8 cellular contexts compared by ENCODE assay signal in the genomic region with DNA sequence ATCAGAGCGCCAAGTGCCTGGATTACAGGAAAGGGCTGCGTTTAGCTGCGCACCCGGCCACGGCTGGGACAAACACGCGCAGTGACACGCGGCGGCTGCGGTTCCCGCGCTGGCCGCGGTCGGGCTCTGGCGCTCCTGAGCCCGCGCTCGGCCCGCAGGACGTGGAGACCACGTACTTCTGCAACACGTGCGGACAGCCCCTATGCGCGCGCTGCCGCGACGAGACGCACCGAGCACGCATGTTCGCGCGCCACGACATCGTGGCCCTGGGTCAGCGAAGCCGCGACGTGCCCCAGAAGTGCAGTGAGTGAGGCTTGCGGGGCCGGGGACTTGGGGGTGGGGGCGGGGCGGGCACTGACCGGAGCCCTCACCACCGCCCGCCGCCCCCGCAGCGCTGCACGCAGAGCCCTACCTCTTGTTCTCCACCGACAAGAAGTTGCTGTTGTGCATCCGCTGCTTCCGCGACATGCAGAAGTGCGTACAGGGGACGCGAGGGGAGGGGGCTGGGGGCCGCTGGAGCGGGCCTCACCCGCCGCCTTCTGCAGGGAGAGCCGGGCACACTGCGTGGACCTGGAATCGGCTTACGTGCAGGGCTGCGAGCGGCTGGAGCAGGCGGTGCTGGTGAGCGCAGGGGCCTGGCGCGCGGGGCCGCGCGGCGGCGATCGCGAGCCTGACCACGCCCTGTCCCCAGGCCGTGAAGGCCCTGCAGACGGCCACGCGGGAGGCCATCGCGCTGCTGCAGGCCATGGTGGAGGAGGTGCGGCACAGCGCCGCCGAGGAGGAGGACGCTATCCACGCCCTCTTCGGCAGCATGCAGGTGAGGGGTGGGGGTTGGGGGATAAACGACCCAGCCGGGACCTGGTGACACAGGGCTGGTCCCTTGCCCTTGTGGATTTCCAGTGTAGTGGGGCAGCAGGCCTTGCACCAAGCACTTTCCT.
DNase-seq lines count a peak whose midpoint lies in the region.

No MANE protein-coding gene starts in this region.

- H3K27ac ChIP-seq in angular gyrus (ENCODE audit: low read depth, low read length), result peak overlapping the region; percentile 44
- H3K27ac ChIP-seq in iPS-18a (ENCODE audit: low read length), result no peak overlapping the region

- H3K9me3 ChIP-seq in iPS-18a (ENCODE audit: control insufficient read depth, low read depth, low read length), result no peaks in the 10 kb centered on the region

- DNase-seq in GM03348 (ENCODE audit: low spot score), result peak; percentile 85
- peak; percentile 14 for DNase-seq in NCI-H1694 (lab: John Stamatoyannopoulos, UW)
- DNase-seq in stimulated activated CD4-positive, alpha-beta T cell treated with anti-CD3 and anti-CD28 coated beads, Interleukin-15, amount 100 ng/mL, for 24 hours, result peak; percentile 57
- DNase-seq in COR-L47 (lab: John Stamatoyannopoulos, UW), result no peak
- no peak for DNase-seq in dedifferentiated amniotic fluid mesenchymal stem cell (ENCODE audit: extremely low spot score)
- no peak for DNase-seq in NCI-H2029 treated with DMSO at 0.1 percent for 48 hours (lab: John Stamatoyannopoulos, UW)

- H3K27me3 ChIP-seq in iPS-18a (ENCODE audit: control insufficient read depth, insufficient read depth, low read length), result peaks cover 47% of the 10 kb centered on the region

- H3K4me3 ChIP-seq in iPS-18a (ENCODE audit: low read length), result peak overlapping the region; percentile 57

- no peak overlapping the region for H3K9ac ChIP-seq in iPS-18a (ENCODE audit: low read length)

- peaks cover 3% of the 10 kb centered on the region for H3K4me1 ChIP-seq in iPS-18a (ENCODE audit: control insufficient read depth, low read depth, low read length)

- H3K36me3 ChIP-seq in iPS-18a (ENCODE audit: control insufficient read depth, low read depth, low read length), result no peaks in the 10 kb centered on the region

Comparison
In these comparisons a context has a peak if more than half of its experiments do, and no peak if none do; other contexts are left out.
1. DNase-seq: peak in GM03348 (single experiment), NCI-H1694 (single experiment) and stimulated activated CD4-positive, alpha-beta T cell treated with anti-CD3 and anti-CD28 coated beads, Interleukin-15, amount 100 ng/mL, for 24 hours (single experiment); none in COR-L47 (single experiment), dedifferentiated amniotic fluid mesenchymal stem cell (single experiment) and NCI-H2029 treated with DMSO at 0.1 percent for 48 hours (single experiment).